Comparison of ENCODE assay signal across 1 cellular context in the genomic region with DNA sequence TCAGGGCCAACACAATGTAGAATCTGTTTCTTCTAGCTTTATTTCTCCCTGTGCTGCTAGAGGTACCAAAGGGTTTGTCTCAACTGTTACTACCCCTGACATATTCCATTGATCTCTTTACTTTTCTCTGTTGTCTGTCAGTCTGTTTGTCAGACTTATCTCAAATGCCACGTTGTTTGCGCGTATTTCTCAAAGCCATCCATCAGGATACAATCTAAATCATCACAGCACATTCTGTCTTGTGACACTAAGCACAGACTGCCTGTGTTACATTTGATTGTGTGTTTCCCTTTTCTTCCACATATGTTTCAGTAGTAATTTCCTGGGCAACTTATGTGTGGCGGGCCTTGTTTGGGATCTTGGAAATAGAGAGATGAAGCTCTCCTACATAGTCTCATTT.
A peak's percentile ranks its signal among the peaks of the same experiment; 100 is the strongest.
TF ChIP-seq lines count a peak whose summit lies in the region.

No MANE protein-coding gene starts in this region.

TF ChIP-seq in K562, 482 proteins besides CTCF, POLR2A, EP300 and RAD21 (continued from another document and continues in another):
- TF ChIP-seq TEAD4 (IDR thresholded peaks at IDR 0.05; ENCODE audit: low read length) (peak; percentile 89), TEAD4 (CRISPR knock-in tag; IDR thresholded peaks at IDR 0.05; ENCODE audit: borderline replicate concordance) (no peak), FOXA3 (CRISPR knock-in tag; conservative IDR thresholded peaks at IDR 0.05 in 1 of 2, IDR thresholded peaks at IDR 0.05 in 1 of 2) (no peak), CBFA2T2 (conservative IDR thresholded peaks at IDR 0.05) (peak; percentile 85), EZH2 (IDR thresholded peaks at IDR 0.05; ENCODE audit: borderline replicate concordance, low read depth, low read length) (no peak), IFI16 (CRISPR knock-in tag; IDR thresholded peaks at IDR 0.05) (no peak), GATA2 (CRISPR knock-in tag; IDR thresholded peaks at IDR 0.05) (peak; percentile 74), CREB3L1 (IDR thresholded peaks at IDR 0.05; ENCODE audit: borderline replicate concordance, low read depth) (no peak), ARHGAP35 (IDR thresholded peaks at IDR 0.05; ENCODE audit: partially characterized antibody) (no peak), ZKSCAN8 (CRISPR knock-in tag; IDR thresholded peaks at IDR 0.05) (no peak), ZC3H8 (IDR thresholded peaks at IDR 0.05) (no peak), ZNF174 (CRISPR knock-in tag; IDR thresholded peaks at IDR 0.05) (no peak), ZNF124 (CRISPR knock-in tag; IDR thresholded peaks at IDR 0.05) (no peak), SFPQ (IDR thresholded peaks at IDR 0.05; ENCODE audit: low read depth, low read length) (no peak), NCOA1 (IDR thresholded peaks at IDR 0.05; ENCODE audit: low read depth) (no peak), TCF3 (CRISPR knock-in tag; IDR thresholded peaks at IDR 0.05) (peak; percentile 76), MEIS2 (IDR thresholded peaks at IDR 0.05; ENCODE audit: partially characterized antibody) (peak; percentile 96), ZNF780A (CRISPR knock-in tag; IDR thresholded peaks at IDR 0.05) (no peak), YY1 (IDR thresholded peaks at IDR 0.05; ENCODE audit: borderline replicate concordance in 1 of 3, control insufficient read depth in 1 of 3, extremely low read depth in 1 of 3, insufficient read depth in 3 of 3, insufficient read length in 1 of 3, insufficient replicate concordance in 2 of 3, low read depth in 1 of 3, low read length in 2 of 3) (no peak), BCL6 (CRISPR knock-in tag; IDR thresholded peaks at IDR 0.05) (no peak), NEUROD1 (IDR thresholded peaks at IDR 0.05; ENCODE audit: borderline replicate concordance, low read depth, low read length, partially characterized antibody) (no peak), HCFC1 (IDR thresholded peaks at IDR 0.05; ENCODE audit: low read depth, low read length) (no peak), TEAD2 (tag; IDR thresholded peaks at IDR 0.05) (no peak), POLR2AphosphoS2 (IDR thresholded peaks at IDR 0.05; ENCODE audit: low read length) (no peak), PHF21A (IDR thresholded peaks at IDR 0.05; ENCODE audit: borderline replicate concordance, low read depth) (no peak), CHD4 (IDR thresholded peaks at IDR 0.05; ENCODE audit: insufficient read depth, insufficient replicate concordance, low read depth, low read length, poor library complexity, severe bottlenecking) (no peak), SOX6 (IDR thresholded peaks at IDR 0.05) (peak; percentile 68; the same call in 1 of the 2 replicates), ZNF445 (CRISPR knock-in tag; IDR thresholded peaks at IDR 0.05; ENCODE audit: low read depth) (no peak), ZNF12 (CRISPR knock-in tag; IDR thresholded peaks at IDR 0.05) (no peak), HEY1 (CRISPR knock-in tag; IDR thresholded peaks at IDR 0.05; ENCODE audit: borderline replicate concordance) (no peak), RNF2 (IDR thresholded peaks at IDR 0.05) (no peak), SRF (CRISPR knock-in tag; IDR thresholded peaks at IDR 0.05) (no peak), KAT7 (CRISPR knock-in tag; IDR thresholded peaks at IDR 0.05; ENCODE audit: borderline replicate concordance) (no peak), DPF2 (IDR thresholded peaks at IDR 0.05) (peak; percentile 80), ZC3H11A (IDR thresholded peaks at IDR 0.05; ENCODE audit: low read depth, low read length) (no peak), RHOXF2B (CRISPR knock-in tag; conservative IDR thresholded peaks at IDR 0.05) (no peak), MLX (CRISPR knock-in tag; conservative IDR thresholded peaks at IDR 0.05) (no peak), NCOR1 (IDR thresholded peaks at IDR 0.05) (peak; percentile 69), SRSF1 (IDR thresholded peaks at IDR 0.05; ENCODE audit: low read depth, low read length) (no peak), CBFA2T3 (IDR thresholded peaks at IDR 0.05) (peak; percentile 92)
- TF ChIP-seq, protein P1, sequence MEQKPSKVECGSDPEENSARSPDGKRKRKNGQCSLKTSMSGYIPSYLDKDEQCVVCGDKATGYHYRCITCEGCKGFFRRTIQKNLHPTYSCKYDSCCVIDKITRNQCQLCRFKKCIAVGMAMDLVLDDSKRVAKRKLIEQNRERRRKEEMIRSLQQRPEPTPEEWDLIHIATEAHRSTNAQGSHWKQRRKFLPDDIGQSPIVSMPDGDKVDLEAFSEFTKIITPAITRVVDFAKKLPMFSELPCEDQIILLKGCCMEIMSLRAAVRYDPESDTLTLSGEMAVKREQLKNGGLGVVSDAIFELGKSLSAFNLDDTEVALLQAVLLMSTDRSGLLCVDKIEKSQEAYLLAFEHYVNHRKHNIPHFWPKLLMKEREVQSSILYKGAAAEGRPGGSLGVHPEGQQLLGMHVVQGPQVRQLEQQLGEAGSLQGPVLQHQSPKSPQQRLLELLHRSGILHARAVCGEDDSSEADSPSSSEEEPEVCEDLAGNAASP (IDR thresholded peaks at IDR 0.05): no peak
- TF ChIP-seq, protein P2, sequence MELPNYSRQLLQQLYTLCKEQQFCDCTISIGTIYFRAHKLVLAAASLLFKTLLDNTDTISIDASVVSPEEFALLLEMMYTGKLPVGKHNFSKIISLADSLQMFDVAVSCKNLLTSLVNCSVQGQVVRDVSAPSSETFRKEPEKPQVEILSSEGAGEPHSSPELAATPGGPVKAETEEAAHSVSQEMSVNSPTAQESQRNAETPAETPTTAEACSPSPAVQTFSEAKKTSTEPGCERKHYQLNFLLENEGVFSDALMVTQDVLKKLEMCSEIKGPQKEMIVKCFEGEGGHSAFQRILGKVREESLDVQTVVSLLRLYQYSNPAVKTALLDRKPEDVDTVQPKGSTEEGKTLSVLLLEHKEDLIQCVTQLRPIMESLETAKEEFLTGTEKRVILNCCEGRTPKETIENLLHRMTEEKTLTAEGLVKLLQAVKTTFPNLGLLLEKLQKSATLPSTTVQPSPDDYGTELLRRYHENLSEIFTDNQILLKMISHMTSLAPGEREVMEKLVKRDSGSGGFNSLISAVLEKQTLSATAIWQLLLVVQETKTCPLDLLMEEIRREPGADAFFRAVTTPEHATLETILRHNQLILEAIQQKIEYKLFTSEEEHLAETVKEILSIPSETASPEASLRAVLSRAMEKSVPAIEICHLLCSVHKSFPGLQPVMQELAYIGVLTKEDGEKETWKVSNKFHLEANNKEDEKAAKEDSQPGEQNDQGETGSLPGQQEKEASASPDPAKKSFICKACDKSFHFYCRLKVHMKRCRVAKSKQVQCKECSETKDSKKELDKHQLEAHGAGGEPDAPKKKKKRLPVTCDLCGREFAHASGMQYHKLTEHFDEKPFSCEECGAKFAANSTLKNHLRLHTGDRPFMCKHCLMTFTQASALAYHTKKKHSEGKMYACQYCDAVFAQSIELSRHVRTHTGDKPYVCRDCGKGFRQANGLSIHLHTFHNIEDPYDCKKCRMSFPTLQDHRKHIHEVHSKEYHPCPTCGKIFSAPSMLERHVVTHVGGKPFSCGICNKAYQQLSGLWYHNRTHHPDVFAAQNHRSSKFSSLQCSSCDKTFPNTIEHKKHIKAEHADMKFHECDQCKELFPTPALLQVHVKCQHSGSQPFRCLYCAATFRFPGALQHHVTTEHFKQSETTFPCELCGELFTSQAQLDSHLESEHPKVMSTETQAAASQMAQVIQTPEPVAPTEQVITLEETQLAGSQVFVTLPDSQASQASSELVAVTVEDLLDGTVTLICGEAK (IDR thresholded peaks at IDR 0.05): no peak
- TF ChIP-seq, protein P2 (CRISPR knock-in tag; IDR thresholded peaks at IDR 0.05): no peak
- TF ChIP-seq, protein P3, sequence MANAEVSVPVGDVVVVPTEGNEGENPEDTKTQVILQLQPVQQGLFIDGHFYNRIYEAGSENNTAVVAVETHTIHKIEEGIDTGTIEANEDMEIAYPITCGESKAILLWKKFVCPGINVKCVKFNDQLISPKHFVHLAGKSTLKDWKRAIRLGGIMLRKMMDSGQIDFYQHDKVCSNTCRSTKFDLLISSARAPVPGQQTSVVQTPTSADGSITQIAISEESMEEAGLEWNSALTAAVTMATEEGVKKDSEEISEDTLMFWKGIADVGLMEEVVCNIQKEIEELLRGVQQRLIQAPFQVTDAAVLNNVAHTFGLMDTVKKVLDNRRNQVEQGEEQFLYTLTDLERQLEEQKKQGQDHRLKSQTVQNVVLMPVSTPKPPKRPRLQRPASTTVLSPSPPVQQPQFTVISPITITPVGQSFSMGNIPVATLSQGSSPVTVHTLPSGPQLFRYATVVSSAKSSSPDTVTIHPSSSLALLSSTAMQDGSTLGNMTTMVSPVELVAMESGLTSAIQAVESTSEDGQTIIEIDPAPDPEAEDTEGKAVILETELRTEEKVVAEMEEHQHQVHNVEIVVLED (CRISPR knock-in tag; IDR thresholded peaks at IDR 0.05): no peak
- TF ChIP-seq, protein P4, sequence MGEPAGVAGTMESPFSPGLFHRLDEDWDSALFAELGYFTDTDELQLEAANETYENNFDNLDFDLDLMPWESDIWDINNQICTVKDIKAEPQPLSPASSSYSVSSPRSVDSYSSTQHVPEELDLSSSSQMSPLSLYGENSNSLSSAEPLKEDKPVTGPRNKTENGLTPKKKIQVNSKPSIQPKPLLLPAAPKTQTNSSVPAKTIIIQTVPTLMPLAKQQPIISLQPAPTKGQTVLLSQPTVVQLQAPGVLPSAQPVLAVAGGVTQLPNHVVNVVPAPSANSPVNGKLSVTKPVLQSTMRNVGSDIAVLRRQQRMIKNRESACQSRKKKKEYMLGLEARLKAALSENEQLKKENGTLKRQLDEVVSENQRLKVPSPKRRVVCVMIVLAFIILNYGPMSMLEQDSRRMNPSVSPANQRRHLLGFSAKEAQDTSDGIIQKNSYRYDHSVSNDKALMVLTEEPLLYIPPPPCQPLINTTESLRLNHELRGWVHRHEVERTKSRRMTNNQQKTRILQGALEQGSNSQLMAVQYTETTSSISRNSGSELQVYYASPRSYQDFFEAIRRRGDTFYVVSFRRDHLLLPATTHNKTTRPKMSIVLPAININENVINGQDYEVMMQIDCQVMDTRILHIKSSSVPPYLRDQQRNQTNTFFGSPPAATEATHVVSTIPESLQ (CRISPR knock-in tag; IDR thresholded peaks at IDR 0.05): no peak
- TF ChIP-seq, protein P5, sequence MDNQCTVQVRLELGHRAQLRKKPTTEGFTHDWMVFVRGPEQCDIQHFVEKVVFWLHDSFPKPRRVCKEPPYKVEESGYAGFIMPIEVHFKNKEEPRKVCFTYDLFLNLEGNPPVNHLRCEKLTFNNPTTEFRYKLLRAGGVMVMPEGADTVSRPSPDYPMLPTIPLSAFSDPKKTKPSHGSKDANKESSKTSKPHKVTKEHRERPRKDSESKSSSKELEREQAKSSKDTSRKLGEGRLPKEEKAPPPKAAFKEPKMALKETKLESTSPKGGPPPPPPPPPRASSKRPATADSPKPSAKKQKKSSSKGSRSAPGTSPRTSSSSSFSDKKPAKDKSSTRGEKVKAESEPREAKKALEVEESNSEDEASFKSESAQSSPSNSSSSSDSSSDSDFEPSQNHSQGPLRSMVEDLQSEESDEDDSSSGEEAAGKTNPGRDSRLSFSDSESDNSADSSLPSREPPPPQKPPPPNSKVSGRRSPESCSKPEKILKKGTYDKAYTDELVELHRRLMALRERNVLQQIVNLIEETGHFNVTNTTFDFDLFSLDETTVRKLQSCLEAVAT (IDR thresholded peaks at IDR 0.05): no peak
